12 cellular contexts compared by ENCODE assay signal in genomic region chr1:240465531-240465940, GRCh38.
DNase-seq lines count a peak whose midpoint lies in the region; ATAC-seq and TF ChIP-seq lines count a peak whose summit lies in the region.
"Had no signal": no experiment of that assay in that cellular context is flagged by ENCODE, and none has a peak within 500 bp of the region (broad histone marks: within the 10 kb centered on the region; RNA-seq: fewer than 3 reads in every experiment).

No MANE protein-coding gene starts in this region.

- no peaks in the 10 kb centered on the region for H3K9me3 ChIP-seq in esophagus squamous epithelium

- H3K36me3 ChIP-seq in esophagus squamous epithelium, result no peaks in the 10 kb centered on the region

- H3K27ac ChIP-seq in esophagus squamous epithelium, result no peak overlapping the region
- H3K27ac ChIP-seq: skin epidermis had no signal

- TF ChIP-seq CTCF in WI38 (IDR thresholded peaks at IDR 0.05; ENCODE audit: low read depth, low read length) (no peak), esophagus squamous epithelium (IDR thresholded peaks at IDR 0.05) (no peak)

- DNase-seq in HCEC 1CT (peak; percentile 23), iPS-NIHi11 (ENCODE audit: low spot score) (peak; percentile 42), skeletal muscle cell (ENCODE audit: low read depth) (no peak), esophagus squamous epithelium (lab: John Stamatoyannopoulos, UW) (no peak), NCI-H526 (lab: John Stamatoyannopoulos, UW) (no peak)
- DNase-seq in stimulated activated CD4-positive, alpha-beta T cell treated with anti-CD3 and anti-CD28 coated beads, Interleukin-4, amount 100 ng/mL, for 4 hours, result no peak
- DNase-seq: activated naive CD8-positive, alpha-beta T cell treated with anti-CD3 and anti-CD28 coated beads, Interleukin-2, amount 10 ng/mL, durations not matched to agents 7 days and 5 days; cortex of kidney; NCI-H2029 had no signal

- whole genome bisulfite sequencing in esophagus squamous epithelium, 2 donors, result 33 to 45% methylated on average over 6 of the region's 6 CpGs

- intact Hi-C loops in esophagus squamous epithelium (cut with DNase I), result no loop called here

- H3K27me3 ChIP-seq in esophagus squamous epithelium, result no peaks in the 10 kb centered on the region

- no peaks in the 10 kb centered on the region for H3K4me1 ChIP-seq in esophagus squamous epithelium

- no peak for TF ChIP-seq POLR2A in esophagus squamous epithelium (IDR thresholded peaks at IDR 0.05)

- H3K4me3 ChIP-seq in WI38 (ENCODE audit: low read depth, low read length) (peak overlapping the region; percentile 2; the same call in 1 of the 2 replicates), skeletal muscle cell (ENCODE audit: low read depth, low read length) (peak overlapping the region; percentile 6), esophagus squamous epithelium (no peak overlapping the region)
- H3K4me3 ChIP-seq: skin epidermis had no signal

- ATAC-seq in HG03139 (IDR thresholded peaks at IDR 0.05; ENCODE audit: unreplicated experiment), result no peak

Comparison
In these comparisons a context has a peak if more than half of its experiments do, and no peak if none do; other contexts are left out.
1. DNase-seq: peak in HCEC 1CT (single experiment) and iPS-NIHi11 (single experiment); none in skeletal muscle cell (single experiment), stimulated activated CD4-positive, alpha-beta T cell treated with anti-CD3 and anti-CD28 coated beads, Interleukin-4, amount 100 ng/mL, for 4 hours (0 of 2), esophagus squamous epithelium (single experiment) and NCI-H526 (0 of 2).
2. H3K4me3 ChIP-seq: peak in WI38 (single experiment) and skeletal muscle cell (single experiment); none in esophagus squamous epithelium (0 of 4).